19 cellular contexts compared by ENCODE assay signal in genomic region chr12:119699199-119699765, GRCh38. TPM values are rescaled to one million over a fixed set of nuclear protein-coding genes. Genes with fewer than 3 reads are reported as not detected.
DNase-seq lines count a peak whose midpoint lies in the region; ATAC-seq and TF ChIP-seq lines count a peak whose summit lies in the region.
"Had no signal": no experiment of that assay in that cellular context is flagged by ENCODE, and none has a peak within 500 bp of the region (broad histone marks: within the 10 kb centered on the region; RNA-seq: fewer than 3 reads in every experiment).

No MANE protein-coding gene starts in this region.

- H3K4me1 ChIP-seq in adrenal gland (replicated peaks in 1 of 2), result peaks cover 25 to 27% of the 10 kb centered on the region in 2 donors

- peak in 1 of 2 donors; percentile 47 for TF ChIP-seq POLR2A in adrenal gland (IDR thresholded peaks at IDR 0.05)

- no peaks in the 10 kb centered on the region for H3K27me3 ChIP-seq in adrenal gland
- H3K27me3 ChIP-seq: transverse colon had no signal

- WGBS in adrenal gland, 4 donors, result 49 to 67% (median 58%) methylated on average over 11 of the region's 11 CpGs

- H3K9me3 ChIP-seq in adrenal gland (replicated peaks in 1 of 3), result no peaks in the 10 kb centered on the region
- H3K9me3 ChIP-seq: transverse colon had no signal

- ATAC-seq in GM19397 (IDR thresholded peaks at IDR 0.05; ENCODE audit: unreplicated experiment) (no peak), GM21423 (IDR thresholded peaks at IDR 0.05; ENCODE audit: unreplicated experiment) (no peak)
- ATAC-seq: naive thymus-derived CD4-positive, alpha-beta T cell had no signal

- peak overlapping the region; percentile 39 to 80 (median 72) for H3K27ac ChIP-seq in adrenal gland
- H3K27ac ChIP-seq: transverse colon, VCaP had no signal

- in situ Hi-C loops in Caki2 (cut with HindIII; ENCODE audit: low pct_unique_long_range_greater_than_20kb, low sequenced_read_pairs), result no loop called here

- TF ChIP-seq CTCF in adrenal gland (IDR thresholded peaks at IDR 0.05), result peak; percentile 17 to 59 (median 48)

- peak; percentile 84 for DNase-seq in Caki2 (ENCODE audit: low read depth)
- peak; percentile 61 to 93 (median 89) for DNase-seq in adrenal gland
- DNase-seq in fibroblast of peridontal ligament (ENCODE audit: extremely low read depth), result peak; percentile 76
- DNase-seq in stromal cell of bone marrow (ENCODE audit: low read depth), result peak; percentile 70
- DNase-seq in cardiac septum (ENCODE audit: low spot score), result no peak
- DNase-seq: activated CD4-positive, alpha-beta T cell treated with anti-CD3 and anti-CD28 coated beads for 48 hours; activated naive CD4-positive, alpha-beta T cell; activated T-cell treated with anti-CD3 and anti-CD28 coated beads, Interleukin-2, amount 50 U/mL, for 24 hours; naive thymus-derived CD4-positive, alpha-beta T cell; NCI-H1417 treated with DMSO at 0.1 percent for 48 hours; NCI-H2107; NCI-H748 treated with DMSO at 0.1 percent for 48 hours; occipital lobe; SW 1271; T-helper 9 cell; transverse colon had no signal

- no peak overlapping the region for H3K4me3 ChIP-seq in adrenal gland
- H3K4me3 ChIP-seq: transverse colon had no signal

- no peaks in the 10 kb centered on the region for H3K36me3 ChIP-seq in adrenal gland (replicated peaks in 1 of 2)
- H3K36me3 ChIP-seq: transverse colon had no signal

- intact Hi-C loops in adrenal gland (cut with DNase I) (loop anchor here in 1 of 2 donors (10.0 kb wide), 1 partner anchor 86 kb away; no protein-coding TSS in a partner anchor), cardiac septum (cut with DNase I) (no loop called here)

RNA-seq across cellular contexts. Expression of gene PRKAB1, which starts 31.3 kb away (rescaled TPM):
- total RNA-seq in Caki2 (2014; rRNA removed; shearing (Covaris generic); ENCODE audit: low replicate concordance), result 59.8 and 392 TPM in 2 replicates
- 10 to 100 TPM; 21.5 to 75.8 (median 40.3) TPM for total RNA-seq in adrenal gland
- polyA plus RNA-seq in adrenal gland, result 10 to 100 TPM; 27.8 to 30.5 (median 29.3) TPM
- total RNA-seq in cardiac septum, result 12.2 TPM
